8 cellular contexts compared by ENCODE assay signal in genomic region chr13:37640499-37640898, GRCh38. TPM values are rescaled to one million over a fixed set of nuclear protein-coding genes. Genes with fewer than 3 reads are reported as not detected.
DNase-seq lines count a peak whose midpoint lies in the region; ATAC-seq and TF ChIP-seq lines count a peak whose summit lies in the region.

No MANE protein-coding gene starts in this region.

- H3K27ac ChIP-seq in lower lobe of right lung (no peak overlapping the region), sigmoid colon (no peak overlapping the region)

- no peaks in the 10 kb centered on the region for H3K36me3 Mint-ChIP-seq in stimulated activated effector memory CD8-positive, alpha-beta T cell treated with anti-CD3 and anti-CD28 coated beads, Interleukin-12 subunit alpha, Interleukin-12 subunit beta, amount 100 ng/mL, for 72 hours

- no peaks in the 10 kb centered on the region for H3K4me1 ChIP-seq in lower lobe of right lung
- H3K4me1 ChIP-seq in sigmoid colon: no peaks in the 10 kb centered on the region

- H3K4me3 ChIP-seq in MG63: no peak overlapping the region
- no peak overlapping the region for H3K4me3 ChIP-seq in astrocyte of the cerebellum (ENCODE audit: low read depth, low read length)
- no peak overlapping the region for H3K4me3 ChIP-seq in lower lobe of right lung
- no peak overlapping the region for H3K4me3 ChIP-seq in sigmoid colon

- peaks cover 9% of the 10 kb centered on the region for H3K9me3 Mint-ChIP-seq in stimulated activated effector memory CD8-positive, alpha-beta T cell treated with anti-CD3 and anti-CD28 coated beads, Interleukin-12 subunit alpha, Interleukin-12 subunit beta, amount 100 ng/mL, for 72 hours

- peak; percentile 74 for TF ChIP-seq CTCF in astrocyte of the cerebellum (IDR thresholded peaks at IDR 0.05; ENCODE audit: low read depth, low read length, missing control alignments)
- peak; percentile 24 for TF ChIP-seq CTCF in lower lobe of right lung (IDR thresholded peaks at IDR 0.05)
- peak in 2 of 4 experiments; percentile 35 to 52 for TF ChIP-seq CTCF in sigmoid colon (IDR thresholded peaks at IDR 0.05)

- no peak for ATAC-seq in lower lobe of right lung
- no peak for ATAC-seq in stimulated activated effector memory CD8-positive, alpha-beta T cell treated with anti-CD3 and anti-CD28 coated beads, Interleukin-12 subunit alpha, Interleukin-12 subunit beta, amount 100 ng/mL, for 72 hours
- ATAC-seq in HG03196 (IDR thresholded peaks at IDR 0.05; ENCODE audit: unreplicated experiment): no peak

- intact Hi-C loops in lower lobe of right lung (cut with DNase I) (no loop called here), sigmoid colon (cut with DNase I) (loop anchor here (10.0 kb wide), 1 partner anchor 224 kb away; the partner anchor contains the start of gene TRPC4)

- in situ Hi-C loops in astrocyte of the cerebellum (cut with HindIII; ENCODE audit: low sequenced_read_pairs): no loop called here

- WGBS in sigmoid colon, 2 donors: 12 to 23% methylated on average over 2 of the region's 2 CpGs

- H3K9me3 ChIP-seq in MG63: no peaks in the 10 kb centered on the region
- H3K9me3 ChIP-seq in lower lobe of right lung: no peaks in the 10 kb centered on the region
- H3K9me3 ChIP-seq in sigmoid colon: no peaks in the 10 kb centered on the region

- no peaks in the 10 kb centered on the region for H3K27me3 ChIP-seq in MG63
- no peaks in the 10 kb centered on the region for H3K27me3 ChIP-seq in lower lobe of right lung (ENCODE audit: low read depth)
- H3K27me3 ChIP-seq in sigmoid colon: no peaks in the 10 kb centered on the region

- DNase-seq in COR-L47 (lab: John Stamatoyannopoulos, UW) (peak; percentile 21), MG63 (peak; percentile 35), astrocyte of the cerebellum (ENCODE audit: low read depth) (peak; percentile 59), lower lobe of right lung (no peak), sigmoid colon (no peak)
- no peak for DNase-seq in effector CD4-positive, alpha-beta T cell
- no peak for DNase-seq in stimulated activated effector memory CD8-positive, alpha-beta T cell treated with anti-CD3 and anti-CD28 coated beads, Interleukin-12 subunit alpha, Interleukin-12 subunit beta, amount 100 ng/mL, for 72 hours (ENCODE audit: low spot score in 2 of 2)

- TF ChIP-seq EP300 in sigmoid colon (IDR thresholded peaks at IDR 0.05): no peak

- H3K27ac Mint-ChIP-seq in stimulated activated effector memory CD8-positive, alpha-beta T cell treated with anti-CD3 and anti-CD28 coated beads, Interleukin-12 subunit alpha, Interleukin-12 subunit beta, amount 100 ng/mL, for 72 hours: no peak overlapping the region

- TF ChIP-seq POLR2A in sigmoid colon (IDR thresholded peaks at IDR 0.05): no peak

- no peaks in the 10 kb centered on the region for H3K4me1 Mint-ChIP-seq in stimulated activated effector memory CD8-positive, alpha-beta T cell treated with anti-CD3 and anti-CD28 coated beads, Interleukin-12 subunit alpha, Interleukin-12 subunit beta, amount 100 ng/mL, for 72 hours

- H3K36me3 ChIP-seq in MG63 (no peaks in the 10 kb centered on the region), lower lobe of right lung (no peaks in the 10 kb centered on the region), sigmoid colon (no peaks in the 10 kb centered on the region)

- H3K4me3 Mint-ChIP-seq in stimulated activated effector memory CD8-positive, alpha-beta T cell treated with anti-CD3 and anti-CD28 coated beads, Interleukin-12 subunit alpha, Interleukin-12 subunit beta, amount 100 ng/mL, for 72 hours: no peak overlapping the region

RNA-seq across cellular contexts. Expression of gene POSTN, which starts 41.9 kb away (rescaled TPM):
- 10.5 and 15.1 TPM in 2 replicates for total RNA-seq in MG63 (2014; rRNA removed; shearing (Covaris generic); ENCODE audit: low replicate concordance)
- total RNA-seq in lower lobe of right lung (14.5 TPM), sigmoid colon (100 to 1,000 TPM in 1 of 4 donors, 10 to 100 TPM in 3; 33.2 to 128 (median 41.9) TPM)
- 10 to 100 TPM in 1 of 3 donors, 1 to 10 TPM in 2; 6.0 to 18.3 (median 6.6) TPM for polyA plus RNA-seq in sigmoid colon

Comparison
In these comparisons a context has a peak if more than half of its experiments do, and no peak if none do; other contexts are left out.
1. DNase-seq: peak in COR-L47 (single experiment), MG63 (single experiment) and astrocyte of the cerebellum (single experiment); none in lower lobe of right lung (single experiment), effector CD4-positive, alpha-beta T cell (single experiment), stimulated activated effector memory CD8-positive, alpha-beta T cell treated with anti-CD3 and anti-CD28 coated beads, Interleukin-12 subunit alpha, Interleukin-12 subunit beta, amount 100 ng/mL, for 72 hours (0 of 2) and sigmoid colon (single experiment).